Comparison of ENCODE assay signal across 1 cellular context in the genomic region with DNA sequence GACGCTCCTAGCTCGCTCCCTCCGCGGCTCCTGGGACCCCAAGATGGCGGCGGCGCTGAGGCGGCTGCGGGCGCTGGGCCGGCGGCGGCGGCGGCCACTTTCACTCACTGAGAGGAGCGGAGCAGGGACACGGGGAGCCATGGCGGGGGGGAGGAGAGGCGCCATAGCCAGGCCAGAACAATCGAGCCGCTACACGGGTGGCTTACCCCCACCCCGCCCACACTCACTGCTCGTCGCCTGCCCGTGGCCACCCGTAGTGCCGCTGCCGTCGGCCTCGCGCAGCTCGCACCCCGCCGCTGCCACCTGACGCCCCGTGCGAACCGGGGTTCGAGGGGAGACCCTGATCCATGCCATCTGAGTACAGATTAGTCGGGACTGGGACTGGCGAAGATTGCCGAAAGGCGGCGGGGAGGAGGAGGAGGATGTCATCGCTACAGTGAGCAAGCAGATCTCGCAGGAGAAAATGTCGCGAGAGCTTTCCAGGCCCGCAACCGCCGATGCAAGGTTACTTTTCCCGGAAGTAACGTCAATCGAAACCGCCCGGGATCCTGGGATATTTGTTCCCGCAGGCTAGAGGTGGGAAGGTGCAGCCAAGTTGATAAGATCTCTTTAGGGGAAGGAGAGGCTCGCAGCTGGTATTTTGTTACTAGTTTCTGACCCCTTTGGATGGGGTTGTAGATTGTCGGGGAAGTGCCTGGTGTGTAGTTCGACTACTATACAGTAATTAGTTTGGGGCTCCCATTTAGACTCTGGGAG.
TF ChIP-seq lines count a peak whose summit lies in the region.

A gene with protein sequence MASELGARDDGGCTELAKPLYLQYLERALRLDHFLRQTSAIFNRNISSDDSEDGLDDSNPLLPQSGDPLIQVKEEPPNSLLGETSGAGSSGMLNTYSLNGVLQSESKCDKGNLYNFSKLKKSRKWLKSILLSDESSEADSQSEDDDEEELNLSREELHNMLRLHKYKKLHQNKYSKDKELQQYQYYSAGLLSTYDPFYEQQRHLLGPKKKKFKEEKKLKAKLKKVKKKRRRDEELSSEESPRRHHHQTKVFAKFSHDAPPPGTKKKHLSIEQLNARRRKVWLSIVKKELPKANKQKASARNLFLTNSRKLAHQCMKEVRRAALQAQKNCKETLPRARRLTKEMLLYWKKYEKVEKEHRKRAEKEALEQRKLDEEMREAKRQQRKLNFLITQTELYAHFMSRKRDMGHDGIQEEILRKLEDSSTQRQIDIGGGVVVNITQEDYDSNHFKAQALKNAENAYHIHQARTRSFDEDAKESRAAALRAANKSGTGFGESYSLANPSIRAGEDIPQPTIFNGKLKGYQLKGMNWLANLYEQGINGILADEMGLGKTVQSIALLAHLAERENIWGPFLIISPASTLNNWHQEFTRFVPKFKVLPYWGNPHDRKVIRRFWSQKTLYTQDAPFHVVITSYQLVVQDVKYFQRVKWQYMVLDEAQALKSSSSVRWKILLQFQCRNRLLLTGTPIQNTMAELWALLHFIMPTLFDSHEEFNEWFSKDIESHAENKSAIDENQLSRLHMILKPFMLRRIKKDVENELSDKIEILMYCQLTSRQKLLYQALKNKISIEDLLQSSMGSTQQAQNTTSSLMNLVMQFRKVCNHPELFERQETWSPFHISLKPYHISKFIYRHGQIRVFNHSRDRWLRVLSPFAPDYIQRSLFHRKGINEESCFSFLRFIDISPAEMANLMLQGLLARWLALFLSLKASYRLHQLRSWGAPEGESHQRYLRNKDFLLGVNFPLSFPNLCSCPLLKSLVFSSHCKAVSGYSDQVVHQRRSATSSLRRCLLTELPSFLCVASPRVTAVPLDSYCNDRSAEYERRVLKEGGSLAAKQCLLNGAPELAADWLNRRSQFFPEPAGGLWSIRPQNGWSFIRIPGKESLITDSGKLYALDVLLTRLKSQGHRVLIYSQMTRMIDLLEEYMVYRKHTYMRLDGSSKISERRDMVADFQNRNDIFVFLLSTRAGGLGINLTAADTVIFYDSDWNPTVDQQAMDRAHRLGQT (N-terminal part only) (minus strand): TSS at position 165 of the 756 bp plus-strand sequence. CDS start 19,970 bp downstream, outside the sequence.

TF ChIP-seq in SK-N-SH, 30 proteins besides CTCF, POLR2A, EP300 and RAD21 (continued from another document):
- TF ChIP-seq, protein P1, sequence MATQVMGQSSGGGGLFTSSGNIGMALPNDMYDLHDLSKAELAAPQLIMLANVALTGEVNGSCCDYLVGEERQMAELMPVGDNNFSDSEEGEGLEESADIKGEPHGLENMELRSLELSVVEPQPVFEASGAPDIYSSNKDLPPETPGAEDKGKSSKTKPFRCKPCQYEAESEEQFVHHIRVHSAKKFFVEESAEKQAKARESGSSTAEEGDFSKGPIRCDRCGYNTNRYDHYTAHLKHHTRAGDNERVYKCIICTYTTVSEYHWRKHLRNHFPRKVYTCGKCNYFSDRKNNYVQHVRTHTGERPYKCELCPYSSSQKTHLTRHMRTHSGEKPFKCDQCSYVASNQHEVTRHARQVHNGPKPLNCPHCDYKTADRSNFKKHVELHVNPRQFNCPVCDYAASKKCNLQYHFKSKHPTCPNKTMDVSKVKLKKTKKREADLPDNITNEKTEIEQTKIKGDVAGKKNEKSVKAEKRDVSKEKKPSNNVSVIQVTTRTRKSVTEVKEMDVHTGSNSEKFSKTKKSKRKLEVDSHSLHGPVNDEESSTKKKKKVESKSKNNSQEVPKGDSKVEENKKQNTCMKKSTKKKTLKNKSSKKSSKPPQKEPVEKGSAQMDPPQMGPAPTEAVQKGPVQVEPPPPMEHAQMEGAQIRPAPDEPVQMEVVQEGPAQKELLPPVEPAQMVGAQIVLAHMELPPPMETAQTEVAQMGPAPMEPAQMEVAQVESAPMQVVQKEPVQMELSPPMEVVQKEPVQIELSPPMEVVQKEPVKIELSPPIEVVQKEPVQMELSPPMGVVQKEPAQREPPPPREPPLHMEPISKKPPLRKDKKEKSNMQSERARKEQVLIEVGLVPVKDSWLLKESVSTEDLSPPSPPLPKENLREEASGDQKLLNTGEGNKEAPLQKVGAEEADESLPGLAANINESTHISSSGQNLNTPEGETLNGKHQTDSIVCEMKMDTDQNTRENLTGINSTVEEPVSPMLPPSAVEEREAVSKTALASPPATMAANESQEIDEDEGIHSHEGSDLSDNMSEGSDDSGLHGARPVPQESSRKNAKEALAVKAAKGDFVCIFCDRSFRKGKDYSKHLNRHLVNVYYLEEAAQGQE (IDR thresholded peaks at IDR 0.05; ENCODE audit: low read depth, low read length): no peak
- no peak; the same call in 1 of the 2 replicates for TF ChIP-seq RCOR1 (IDR thresholded peaks at IDR 0.05; ENCODE audit: low read length)
- TF ChIP-seq MXI1 (IDR thresholded peaks at IDR 0.05; ENCODE audit: low read depth, low read length): peak; percentile 25
- TF ChIP-seq FOXJ3 (CRISPR knock-in tag; IDR thresholded peaks at IDR 0.05): no peak
- TF ChIP-seq, protein P2, sequence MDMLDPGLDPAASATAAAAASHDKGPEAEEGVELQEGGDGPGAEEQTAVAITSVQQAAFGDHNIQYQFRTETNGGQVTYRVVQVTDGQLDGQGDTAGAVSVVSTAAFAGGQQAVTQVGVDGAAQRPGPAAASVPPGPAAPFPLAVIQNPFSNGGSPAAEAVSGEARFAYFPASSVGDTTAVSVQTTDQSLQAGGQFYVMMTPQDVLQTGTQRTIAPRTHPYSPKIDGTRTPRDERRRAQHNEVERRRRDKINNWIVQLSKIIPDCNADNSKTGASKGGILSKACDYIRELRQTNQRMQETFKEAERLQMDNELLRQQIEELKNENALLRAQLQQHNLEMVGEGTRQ (IDR thresholded peaks at IDR 0.05; ENCODE audit: borderline replicate concordance, low read depth, low read length): no peak
- TF ChIP-seq, protein P3, sequence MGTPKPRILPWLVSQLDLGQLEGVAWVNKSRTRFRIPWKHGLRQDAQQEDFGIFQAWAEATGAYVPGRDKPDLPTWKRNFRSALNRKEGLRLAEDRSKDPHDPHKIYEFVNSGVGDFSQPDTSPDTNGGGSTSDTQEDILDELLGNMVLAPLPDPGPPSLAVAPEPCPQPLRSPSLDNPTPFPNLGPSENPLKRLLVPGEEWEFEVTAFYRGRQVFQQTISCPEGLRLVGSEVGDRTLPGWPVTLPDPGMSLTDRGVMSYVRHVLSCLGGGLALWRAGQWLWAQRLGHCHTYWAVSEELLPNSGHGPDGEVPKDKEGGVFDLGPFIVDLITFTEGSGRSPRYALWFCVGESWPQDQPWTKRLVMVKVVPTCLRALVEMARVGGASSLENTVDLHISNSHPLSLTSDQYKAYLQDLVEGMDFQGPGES (IDR thresholded peaks at IDR 0.05; ENCODE audit: low read depth, low read length): no peak
- no peak; the same call in 1 of the 2 replicates for TF ChIP-seq NFIC (IDR thresholded peaks at IDR 0.05; ENCODE audit: borderline replicate concordance)
- no peak for TF ChIP-seq RXRA (IDR thresholded peaks at IDR 0.05; ENCODE audit: borderline replicate concordance, low read depth)
- peak; percentile 87 for TF ChIP-seq GATA2 (CRISPR knock-in tag; IDR thresholded peaks at IDR 0.05)
- TF ChIP-seq CHD2 (IDR thresholded peaks at IDR 0.05; ENCODE audit: low read length, partially characterized antibody): peak; percentile 99
- TF ChIP-seq TAF1 (IDR thresholded peaks at IDR 0.05; ENCODE audit: borderline replicate concordance, low read depth, low read length): peak; percentile 76
- no peak for TF ChIP-seq RFX5 (IDR thresholded peaks at IDR 0.05; ENCODE audit: low read length)
- peak; percentile 85 for TF ChIP-seq ELF1 (IDR thresholded peaks at IDR 0.05)
- TF ChIP-seq, protein P4, sequence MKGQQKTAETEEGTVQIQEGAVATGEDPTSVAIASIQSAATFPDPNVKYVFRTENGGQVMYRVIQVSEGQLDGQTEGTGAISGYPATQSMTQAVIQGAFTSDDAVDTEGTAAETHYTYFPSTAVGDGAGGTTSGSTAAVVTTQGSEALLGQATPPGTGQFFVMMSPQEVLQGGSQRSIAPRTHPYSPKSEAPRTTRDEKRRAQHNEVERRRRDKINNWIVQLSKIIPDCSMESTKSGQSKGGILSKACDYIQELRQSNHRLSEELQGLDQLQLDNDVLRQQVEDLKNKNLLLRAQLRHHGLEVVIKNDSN (IDR thresholded peaks at IDR 0.05; ENCODE audit: borderline replicate concordance, low read depth): 0 out of 2 replicates have a peak, but pooled peaks have one; percentile 23
- peak; percentile 95 for TF ChIP-seq YY1 (IDR thresholded peaks at IDR 0.05; ENCODE audit: low read depth)
- TF ChIP-seq, protein P5, sequence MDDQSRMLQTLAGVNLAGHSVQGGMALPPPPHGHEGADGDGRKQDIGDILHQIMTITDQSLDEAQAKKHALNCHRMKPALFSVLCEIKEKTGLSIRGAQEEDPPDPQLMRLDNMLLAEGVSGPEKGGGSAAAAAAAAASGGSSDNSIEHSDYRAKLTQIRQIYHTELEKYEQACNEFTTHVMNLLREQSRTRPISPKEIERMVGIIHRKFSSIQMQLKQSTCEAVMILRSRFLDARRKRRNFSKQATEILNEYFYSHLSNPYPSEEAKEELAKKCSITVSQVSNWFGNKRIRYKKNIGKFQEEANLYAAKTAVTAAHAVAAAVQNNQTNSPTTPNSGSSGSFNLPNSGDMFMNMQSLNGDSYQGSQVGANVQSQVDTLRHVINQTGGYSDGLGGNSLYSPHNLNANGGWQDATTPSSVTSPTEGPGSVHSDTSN (IDR thresholded peaks at IDR 0.05): peak; percentile 31; the same call in 1 of the 2 replicates
- TF ChIP-seq SIN3A (IDR thresholded peaks at IDR 0.05; ENCODE audit: borderline replicate concordance, low read depth, low read length): no peak
- TF ChIP-seq JUND (IDR thresholded peaks at IDR 0.05): no peak
- TF ChIP-seq NRF1 (IDR thresholded peaks at IDR 0.05; ENCODE audit: low read depth, low read length): no peak
- TF ChIP-seq SMC3 (IDR thresholded peaks at IDR 0.05; ENCODE audit: low read depth, low read length): no peak
